ENCODE assay signal across 8 cellular contexts in genomic region chr1:31548899-31549806, GRCh38. TPM values are rescaled to one million over a fixed set of nuclear protein-coding genes. Genes with fewer than 3 reads are reported as not detected.
A peak's percentile ranks its signal among the peaks of the same experiment; 100 is the strongest.
DNase-seq lines count a peak whose midpoint lies in the region; ATAC-seq and TF ChIP-seq lines count a peak whose summit lies in the region.

No MANE protein-coding gene starts in this region.

- H4K20me1 ChIP-seq in KMS-11 (ENCODE audit: insufficient read depth), result no peaks in the 10 kb centered on the region

- H3K36me3 ChIP-seq in KMS-11 (ENCODE audit: insufficient read depth), result no peaks in the 10 kb centered on the region
- H3K36me3 ChIP-seq in Peyer's patch, result no peaks in the 10 kb centered on the region

- H2AFZ ChIP-seq in KMS-11 (ENCODE audit: low read depth), result peak overlapping the region; percentile 84

- H3K9ac ChIP-seq in KMS-11, result peak overlapping the region; percentile 22; the same call in 1 of the 2 replicates

- peak overlapping the region; percentile 31 for H3K4me2 ChIP-seq in KMS-11

- peaks cover 3% of the 10 kb centered on the region for H3K27me3 Mint-ChIP-seq in nephron progenitor cell (ENCODE audit: low read depth, poor library complexity)
- peaks cover 16% of the 10 kb centered on the region for H3K27me3 Mint-ChIP-seq in stimulated activated naive CD8-positive, alpha-beta T cell treated with anti-CD3 and anti-CD28 coated beads, Interleukin-15, Interleukin-2, amounts not matched to agents 100 ng/mL and 50 ng/mL, for 24 hours

- no peak overlapping the region for H3K27ac Mint-ChIP-seq in nephron progenitor cell
- no peak overlapping the region for H3K27ac Mint-ChIP-seq in stimulated activated naive CD8-positive, alpha-beta T cell treated with anti-CD3 and anti-CD28 coated beads, Interleukin-15, Interleukin-2, amounts not matched to agents 100 ng/mL and 50 ng/mL, for 24 hours

- peak in 1 of 2 donors; percentile 28 for TF ChIP-seq POLR2A in Peyer's patch (IDR thresholded peaks at IDR 0.05)

- peak overlapping the region; percentile 79 for H3K4me3 Mint-ChIP-seq in nephron progenitor cell
- peak overlapping the region; percentile 56 for H3K4me3 Mint-ChIP-seq in stimulated activated naive CD8-positive, alpha-beta T cell treated with anti-CD3 and anti-CD28 coated beads, Interleukin-15, Interleukin-2, amounts not matched to agents 100 ng/mL and 50 ng/mL, for 24 hours

- no peak overlapping the region for H3K4me3 ChIP-seq in KMS-11 (IDR thresholded peaks at IDR 0.05; ENCODE audit: insufficient read depth, low read depth, low read length)
- peak overlapping the region in 2 of 4 donors; percentile 29 to 38 for H3K4me3 ChIP-seq in Peyer's patch
- peak overlapping the region; percentile 50 for H3K4me3 ChIP-seq in fibroblast of pulmonary artery (replicated peaks; ENCODE audit: low read depth, low read length)

- DNase-seq in DMS114 treated with DMSO at 0.1 percent for 48 hours (lab: John Stamatoyannopoulos, UW; ENCODE audit: unreplicated experiment) (peak; percentile 81), Peyer's patch (peak; percentile 80 to 96 (median 92)), activated T-helper 1 cell treated with Interleukin-2 at 50 U/mL for 16 hours (ENCODE audit: low read depth) (peak; percentile 71), fibroblast of pulmonary artery (ENCODE audit: low read depth) (peak; percentile 91), nephron progenitor cell (peak; percentile 92)

- H3K4me1 ChIP-seq in KMS-11 (ENCODE audit: low read depth, poor library complexity, severe bottlenecking) (peaks cover 6% of the 10 kb centered on the region), Peyer's patch (peaks cover 0 to 18% (median 6%) of the 10 kb centered on the region in 4 donors)

- H3K27me3 ChIP-seq in KMS-11 (ENCODE audit: insufficient read depth, low read depth), result peaks cover 9% of the 10 kb centered on the region; the same call in 1 of the 2 replicates
- no peaks in the 10 kb centered on the region for H3K27me3 ChIP-seq in Peyer's patch

- H3K27ac ChIP-seq in KMS-11, result no peak overlapping the region; the same call in 1 of the 2 replicates
- peak overlapping the region in 3 of 4 donors; percentile 54 to 95 (median 84) for H3K27ac ChIP-seq in Peyer's patch

- peaks cover 18% of the 10 kb centered on the region for H3K4me1 Mint-ChIP-seq in nephron progenitor cell
- H3K4me1 Mint-ChIP-seq in stimulated activated naive CD8-positive, alpha-beta T cell treated with anti-CD3 and anti-CD28 coated beads, Interleukin-15, Interleukin-2, amounts not matched to agents 100 ng/mL and 50 ng/mL, for 24 hours (ENCODE audit: low read depth), result peaks cover 10% of the 10 kb centered on the region

- TF ChIP-seq CTCF in KMS-11 (conservative IDR thresholded peaks at IDR 0.05; ENCODE audit: low read depth, low read length) (peak; percentile 94), Peyer's patch (IDR thresholded peaks at IDR 0.05) (peak; percentile 84 to 99 (median 96)), fibroblast of pulmonary artery (IDR thresholded peaks at IDR 0.05; ENCODE audit: low read length, missing control alignments) (peak; percentile 90), nephron progenitor cell (IDR thresholded peaks at IDR 0.05) (peak; percentile 95)

- peak; percentile 44 for ATAC-seq in GM21619 (IDR thresholded peaks at IDR 0.05; ENCODE audit: unreplicated experiment)

- H3K9me3 ChIP-seq in Peyer's patch, result no peaks in the 10 kb centered on the region

- no peaks in the 10 kb centered on the region for H3K36me3 Mint-ChIP-seq in nephron progenitor cell (ENCODE audit: low read depth)
- H3K36me3 Mint-ChIP-seq in stimulated activated naive CD8-positive, alpha-beta T cell treated with anti-CD3 and anti-CD28 coated beads, Interleukin-15, Interleukin-2, amounts not matched to agents 100 ng/mL and 50 ng/mL, for 24 hours (ENCODE audit: low read depth), result no peaks in the 10 kb centered on the region

- no peaks in the 10 kb centered on the region for H3K9me3 Mint-ChIP-seq in nephron progenitor cell
- no peaks in the 10 kb centered on the region for H3K9me3 Mint-ChIP-seq in stimulated activated naive CD8-positive, alpha-beta T cell treated with anti-CD3 and anti-CD28 coated beads, Interleukin-15, Interleukin-2, amounts not matched to agents 100 ng/mL and 50 ng/mL, for 24 hours

- no peaks in the 10 kb centered on the region for H3K79me2 ChIP-seq in KMS-11 (ENCODE audit: insufficient read depth, low read depth)

RNA-seq across cellular contexts. Expression of gene TINAGL1, which starts 27.2 kb away (rescaled TPM):
- 100 to 1,000 TPM; 112 to 215 (median 192) TPM for total RNA-seq in Peyer's patch
